In the genomic region with DNA sequence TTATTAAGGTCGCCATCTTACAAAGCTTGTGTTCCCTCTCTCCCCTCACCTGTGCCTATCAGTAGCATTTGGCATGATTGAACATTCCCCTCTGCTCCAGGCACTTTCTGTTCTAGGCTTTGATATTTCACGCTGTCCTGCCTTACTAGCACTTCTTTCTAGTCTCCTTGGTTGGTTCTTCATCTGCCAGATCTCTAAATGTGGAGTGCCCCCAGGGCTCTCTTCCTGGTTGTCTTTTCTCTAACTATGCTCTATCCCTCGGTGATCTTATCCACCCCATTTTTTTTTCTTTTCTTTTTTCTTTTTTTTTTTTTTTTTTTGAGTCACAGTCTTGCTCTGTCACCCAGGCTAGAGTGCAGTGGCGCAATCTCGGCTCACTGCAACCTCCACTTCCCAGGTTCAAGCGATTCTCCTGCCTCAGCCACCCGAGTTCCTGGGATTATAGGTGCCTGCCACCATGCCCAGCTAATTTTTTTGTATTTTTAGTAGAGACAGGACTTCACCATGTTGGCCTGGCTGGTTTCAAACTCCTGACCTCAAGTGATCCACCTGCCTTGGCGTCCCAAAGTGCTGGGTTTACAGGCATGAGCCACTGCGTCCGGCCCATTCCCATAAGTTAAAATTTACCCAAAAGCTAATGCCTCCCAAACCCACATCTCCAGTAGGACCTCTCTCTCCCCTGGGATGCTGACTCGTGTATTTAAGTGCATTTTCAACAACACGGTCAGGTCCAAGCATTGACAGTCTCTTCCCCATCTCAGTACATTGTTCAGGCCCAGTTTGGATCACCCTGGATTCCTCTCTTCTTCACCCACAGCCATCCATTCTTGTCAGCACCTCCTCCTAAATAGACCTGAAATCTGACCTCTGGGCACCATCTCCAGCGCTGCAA, we compare ENCODE assay signal across 16 cellular contexts. TPM values are rescaled to one million over a fixed set of nuclear protein-coding genes. Genes with fewer than 3 reads are reported as not detected.
DNase-seq lines count a peak whose midpoint lies in the region; ATAC-seq and TF ChIP-seq lines count a peak whose summit lies in the region.
"Had no signal": no experiment of that assay in that cellular context is flagged by ENCODE, and none has a peak within 500 bp of the region (broad histone marks: within the 10 kb centered on the region; RNA-seq: fewer than 3 reads in every experiment).

No MANE protein-coding gene starts in this region.

- H3K9me2 ChIP-seq in SK-N-SH = no peaks in the 10 kb centered on the region
- H3K9me2 ChIP-seq in GM23248 (ENCODE audit: insufficient read depth) = no peaks in the 10 kb centered on the region

- 0 out of 2 replicates have a peak overlapping the region, but pooled peaks have one; percentile 0 for H3K4me2 ChIP-seq in SK-N-SH
- no peak overlapping the region for H3K4me2 ChIP-seq in GM23248 (ENCODE audit: unreplicated experiment)
- H3K4me2 ChIP-seq in mesendoderm (ENCODE audit: low read length) = no peak overlapping the region

- POLR2A ChIA-PET in SK-N-SH (lab: Yijun Ruan, JAX) = no interaction called here

- H3K18ac ChIP-seq in mesendoderm (ENCODE audit: low read length) = no peak overlapping the region

- H3K36me3 ChIP-seq in SK-N-SH (replicated peaks in 1 of 2; ENCODE audit: control insufficient read depth in 1 of 2, insufficient read depth in 2 of 2, low read length in 1 of 2) (peaks cover 4% of the 10 kb centered on the region in 2 experiments), GM23248 (ENCODE audit: low read depth) (no peaks in the 10 kb centered on the region), mesendoderm (ENCODE audit: control insufficient read depth, insufficient read depth, low read length) (peaks cover 8% of the 10 kb centered on the region)
- H3K36me3 ChIP-seq: ovary had no signal

- no peak for TF ChIP-seq RAD21 in SK-N-SH (IDR thresholded peaks at IDR 0.05; ENCODE audit: low read length)

- no peak overlapping the region for H3K4ac ChIP-seq in mesendoderm (ENCODE audit: low read depth, low read length)

- H3K27me3 ChIP-seq in SK-N-SH (ENCODE audit: insufficient read depth) (no peaks in the 10 kb centered on the region), GM23248 (replicated peaks; ENCODE audit: insufficient read depth) (no peaks in the 10 kb centered on the region), mesendoderm (ENCODE audit: insufficient read depth, low read length, poor library complexity) (no peaks in the 10 kb centered on the region)
- H3K27me3 ChIP-seq: ovary, testis had no signal

- no peak for TF ChIP-seq CTCF in SK-N-SH (IDR thresholded peaks at IDR 0.05)

- no peak overlapping the region for H2BK120ac ChIP-seq in mesendoderm (ENCODE audit: low read depth, low read length)

- no peak overlapping the region for H2BK5ac ChIP-seq in mesendoderm (ENCODE audit: low read length)

- no peak overlapping the region for H2AK5ac ChIP-seq in mesendoderm (ENCODE audit: low read length)

- H4K20me1 ChIP-seq in SK-N-SH (ENCODE audit: insufficient read depth) (peaks cover 11% of the 10 kb centered on the region; the same call in 1 of the 2 replicates), GM23248 (ENCODE audit: insufficient read depth) (no peaks in the 10 kb centered on the region)

- peak overlapping the region; percentile 76; the same call in 1 of the 2 replicates for H2AFZ ChIP-seq in SK-N-SH (ENCODE audit: low read depth)
- peak overlapping the region; percentile 63 for H2AFZ ChIP-seq in GM23248

- no peak overlapping the region for H3K9ac ChIP-seq in SK-N-SH
- no peak overlapping the region for H3K9ac ChIP-seq in GM23248
- H3K9ac ChIP-seq in mesendoderm (ENCODE audit: low read length) = peak overlapping the region; percentile 28

- no peaks in the 10 kb centered on the region for H3K9me3 ChIP-seq in SK-N-SH
- no peaks in the 10 kb centered on the region for H3K9me3 ChIP-seq in GM23248 (ENCODE audit: low read depth)
- H3K9me3 ChIP-seq: ovary, testis had no signal

- 85% methylated on average over 13 of the region's 13 CpGs for WGBS in SK-N-SH (ENCODE audit: low lambda C conversion rate)
- 90 to 92% methylated on average over 13 of the region's 13 CpGs for WGBS in GM23248 (ENCODE audit: low coverage in 1 of 2, low lambda C conversion rate in 2 of 2, missing lambda C conversion rate in 2 of 2), 2 experiments
- WGBS in mesendoderm (ENCODE audit: extremely low coverage, insufficient coverage, low lambda C conversion rate) = no CpG with 5 or more reads among the region's 13 CpGs

- H4K5ac ChIP-seq in mesendoderm (ENCODE audit: low read length) = no peak overlapping the region

- ATAC-seq in SK-N-SH treated with all-trans-retinoic acid at 6 μM for 48 hours = no peak
- no peak for ATAC-seq in GM21515 (IDR thresholded peaks at IDR 0.05; ENCODE audit: unreplicated experiment)
- ATAC-seq: esophagus mucosa, PC-3 had no signal

- no peaks in the 10 kb centered on the region for H3K27me3 Mint-ChIP-seq in activated T-helper 1 cell treated with anti-CD3 and anti-CD28 coated beads, Interleukin-12 subunit alpha, Interleukin-12 subunit beta, Interleukin-2, Interleukin-4 antibody, amounts not matched to agents 30 ng/mL and 10 ng/mL and 1 ng/mL, durations not matched to agents 14 hours and 24 hours and 36 hours (ENCODE audit: insufficient read depth)
- H3K27me3 Mint-ChIP-seq: activated naive CD8-positive, alpha-beta T cell had no signal

- TF ChIP-seq EP300 in SK-N-SH (IDR thresholded peaks at IDR 0.05; ENCODE audit: borderline replicate concordance in 1 of 2, low read depth in 1 of 2, low read length in 1 of 2) = no peak

- H3F3A ChIP-seq in SK-N-SH (replicated peaks; ENCODE audit: insufficient read depth) = peaks cover 8% of the 10 kb centered on the region
- H3F3A ChIP-seq in GM23248 (ENCODE audit: insufficient read depth) = peaks cover 9% of the 10 kb centered on the region

- no peak for DNase-seq in SK-N-SH
- peak; percentile 10 for DNase-seq in GM23248
- no peak for DNase-seq in activated T-helper 1 cell treated with anti-CD3 and anti-CD28 coated beads, Interleukin-12 subunit alpha, Interleukin-12 subunit beta, Interleukin-2, Interleukin-4 antibody, amounts not matched to agents 30 ng/mL and 10 ng/mL and 1 ng/mL, durations not matched to agents 14 hours and 24 hours and 36 hours (ENCODE audit: low spot score)
- peak; percentile 6 for DNase-seq in mesendoderm
- no peak for DNase-seq in mucosa of gallbladder (ENCODE audit: low spot score)
- DNase-seq in iPS-NIHi11 (ENCODE audit: low spot score) = no peak
- DNase-seq: DMS53, NCI-H446 treated with DMSO at 0.1 percent for 48 hours, ovary, PC-3, T1000, testis had no signal

- peaks cover 97% of the 10 kb centered on the region for H3K79me2 ChIP-seq in SK-N-SH (ENCODE audit: insufficient read depth)
- H3K79me2 ChIP-seq in GM23248 (ENCODE audit: insufficient read depth) = peaks cover 95% of the 10 kb centered on the region
- H3K79me2 ChIP-seq in mesendoderm (ENCODE audit: control insufficient read depth, insufficient read depth, low read length) = peaks cover 52% of the 10 kb centered on the region

- peaks cover 54% of the 10 kb centered on the region for H3K4me1 Mint-ChIP-seq in activated T-helper 1 cell treated with anti-CD3 and anti-CD28 coated beads, Interleukin-12 subunit alpha, Interleukin-12 subunit beta, Interleukin-2, Interleukin-4 antibody, amounts not matched to agents 30 ng/mL and 10 ng/mL and 1 ng/mL, durations not matched to agents 14 hours and 24 hours and 36 hours (ENCODE audit: low read depth)

- in situ Hi-C loops in GM23248 (cut with MboI) = no loop called here

- no peak overlapping the region for H2BK15ac ChIP-seq in mesendoderm (replicated peaks; ENCODE audit: low read depth)

- H3K36me3 Mint-ChIP-seq in activated T-helper 1 cell treated with anti-CD3 and anti-CD28 coated beads, Interleukin-12 subunit alpha, Interleukin-12 subunit beta, Interleukin-2, Interleukin-4 antibody, amounts not matched to agents 30 ng/mL and 10 ng/mL and 1 ng/mL, durations not matched to agents 14 hours and 24 hours and 36 hours (ENCODE audit: low read depth) = peaks cover 40% of the 10 kb centered on the region

- H3K79me1 ChIP-seq in mesendoderm (ENCODE audit: low read length) = peaks cover 25% of the 10 kb centered on the region

- CTCF ChIA-PET in SK-N-SH (lab: Yijun Ruan, JAX) = no interaction called here

- no peak overlapping the region for H3K23ac ChIP-seq in mesendoderm (ENCODE audit: low read length)

- no peaks in the 10 kb centered on the region for H3K9me3 Mint-ChIP-seq in activated T-helper 1 cell treated with anti-CD3 and anti-CD28 coated beads, Interleukin-12 subunit alpha, Interleukin-12 subunit beta, Interleukin-2, Interleukin-4 antibody, amounts not matched to agents 30 ng/mL and 10 ng/mL and 1 ng/mL, durations not matched to agents 14 hours and 24 hours and 36 hours

- H4K8ac ChIP-seq in mesendoderm (ENCODE audit: low read depth, low read length) = no peak overlapping the region

- H3K4me3 ChIP-seq in SK-N-SH (ENCODE audit: low read depth in 2 of 2, low read length in 1 of 2) (no peak overlapping the region), GM23248 (no peak overlapping the region), mesendoderm (ENCODE audit: low read length) (no peak overlapping the region)
- H3K4me3 ChIP-seq: ovary, testis had no signal

- H3K27ac Mint-ChIP-seq in activated T-helper 1 cell treated with anti-CD3 and anti-CD28 coated beads, Interleukin-12 subunit alpha, Interleukin-12 subunit beta, Interleukin-2, Interleukin-4 antibody, amounts not matched to agents 30 ng/mL and 10 ng/mL and 1 ng/mL, durations not matched to agents 14 hours and 24 hours and 36 hours = peak overlapping the region; percentile 74
- H3K27ac Mint-ChIP-seq: activated naive CD8-positive, alpha-beta T cell had no signal

- H3K4me1 ChIP-seq in SK-N-SH (ENCODE audit: control insufficient read depth in 1 of 2, insufficient read depth in 2 of 2, low read depth in 1 of 2, low read length in 1 of 2) (no peaks in the 10 kb centered on the region), GM23248 (ENCODE audit: insufficient read depth) (no peaks in the 10 kb centered on the region), mesendoderm (ENCODE audit: control insufficient read depth, low read depth, low read length) (no peaks in the 10 kb centered on the region)
- H3K4me1 ChIP-seq: testis had no signal

- peak overlapping the region; percentile 53 for H3K4me3 Mint-ChIP-seq in activated T-helper 1 cell treated with anti-CD3 and anti-CD28 coated beads, Interleukin-12 subunit alpha, Interleukin-12 subunit beta, Interleukin-2, Interleukin-4 antibody, amounts not matched to agents 30 ng/mL and 10 ng/mL and 1 ng/mL, durations not matched to agents 14 hours and 24 hours and 36 hours
- H3K4me3 Mint-ChIP-seq: activated naive CD8-positive, alpha-beta T cell had no signal

- H3K56ac ChIP-seq in mesendoderm (ENCODE audit: low read length) = peak overlapping the region; percentile 5

- H3K27ac ChIP-seq in SK-N-SH (ENCODE audit: low read depth in 2 of 2, low read length in 1 of 2) = peak overlapping the region in 1 of 2 experiments; percentile 20; a peak in 1 of 4 replicates
- H3K27ac ChIP-seq in GM23248 = no peak overlapping the region
- no peak overlapping the region for H3K27ac ChIP-seq in mesendoderm (ENCODE audit: low read depth, low read length)
- H3K27ac ChIP-seq: ovary, testis had no signal

- intact Hi-C loops in activated T-helper 1 cell treated with anti-CD3 and anti-CD28 coated beads, Interleukin-12 subunit alpha, Interleukin-12 subunit beta, Interleukin-2, Interleukin-4 antibody, amounts not matched to agents 30 ng/mL and 10 ng/mL and 1 ng/mL, durations not matched to agents 14 hours and 24 hours and 36 hours (cut with micrococcal nuclease) = no loop called here

RNA-seq across cellular contexts. Expression of gene NUSAP1, which starts 5.2 kb away (rescaled TPM):
- polyA plus RNA-seq in SK-N-SH (2012; rRNA removed) = 41.1 and 43.5 TPM in 2 replicates
- 35.1 and 39.8 TPM in 2 replicates for polyA plus RNA-seq in SK-N-SH (2012; cell fraction: cytosol; rRNA removed)
- 69.5 and 89.7 TPM in 2 replicates for polyA plus RNA-seq in SK-N-SH (2012; cell fraction: nucleus; rRNA removed)
- total RNA-seq in GM23248 (2014; rRNA removed; shearing (Covaris generic)) = 33.3 and 77.9 TPM in 2 replicates
- polyA plus RNA-seq in GM23248 (2016; fragmentation: Nextera tagmentation; extraction: Ambion mirVana) = 43.1 and 47.1 TPM in 2 replicates
- total RNA-seq in activated T-helper 1 cell treated with anti-CD3 and anti-CD28 coated beads, Interleukin-12 subunit alpha, Interleukin-12 subunit beta, Interleukin-2, Interleukin-4 antibody, amounts not matched to agents 30 ng/mL and 10 ng/mL and 1 ng/mL, durations not matched to agents 14 hours and 24 hours and 36 hours = 112 and 117 TPM in 2 replicates
- 98.1 TPM for polyA plus RNA-seq in mesendoderm (2013, experiment 1 of 2)
- 98.3 TPM for polyA plus RNA-seq in mesendoderm (2013, experiment 2 of 2)
- total RNA-seq in mucosa of gallbladder = 9.1 TPM

RNA-seq across cellular contexts. Expression of gene OIP5, which starts 5.5 kb away (rescaled TPM):
- 7.2 and 8.4 TPM in 2 replicates for polyA plus RNA-seq in SK-N-SH (2012; rRNA removed)
- 8.9 and 9.4 TPM in 2 replicates for polyA plus RNA-seq in SK-N-SH (2012; cell fraction: cytosol; rRNA removed)
- 2.4 and 3.1 TPM in 2 replicates for polyA plus RNA-seq in SK-N-SH (2012; cell fraction: nucleus; rRNA removed)
- 2.3 and 7.3 TPM in 2 replicates for total RNA-seq in GM23248 (2014; rRNA removed; shearing (Covaris generic))
- 7.8 and 8.6 TPM in 2 replicates for polyA plus RNA-seq in GM23248 (2016; fragmentation: Nextera tagmentation; extraction: Ambion mirVana)
- 15.6 and 17.6 TPM in 2 replicates for total RNA-seq in activated T-helper 1 cell treated with anti-CD3 and anti-CD28 coated beads, Interleukin-12 subunit alpha, Interleukin-12 subunit beta, Interleukin-2, Interleukin-4 antibody, amounts not matched to agents 30 ng/mL and 10 ng/mL and 1 ng/mL, durations not matched to agents 14 hours and 24 hours and 36 hours
- polyA plus RNA-seq in mesendoderm (2013, experiment 1 of 2) = 42.8 TPM
- 40.8 TPM for polyA plus RNA-seq in mesendoderm (2013, experiment 2 of 2)
- 1.8 TPM for total RNA-seq in mucosa of gallbladder

Comparison
In these comparisons a context has a peak if more than half of its experiments do, and no peak if none do; other contexts are left out.
1. DNase-seq: peak in GM23248 (single experiment) and mesendoderm (single experiment); none in SK-N-SH (single experiment), activated T-helper 1 cell treated with anti-CD3 and anti-CD28 coated beads, Interleukin-12 subunit alpha, Interleukin-12 subunit beta, Interleukin-2, Interleukin-4 antibody, amounts not matched to agents 30 ng/mL and 10 ng/mL and 1 ng/mL, durations not matched to agents 14 hours and 24 hours and 36 hours (single experiment), mucosa of gallbladder (single experiment) and iPS-NIHi11 (single experiment).